ENCODE assay signal across 11 cellular contexts in the genomic region with DNA sequence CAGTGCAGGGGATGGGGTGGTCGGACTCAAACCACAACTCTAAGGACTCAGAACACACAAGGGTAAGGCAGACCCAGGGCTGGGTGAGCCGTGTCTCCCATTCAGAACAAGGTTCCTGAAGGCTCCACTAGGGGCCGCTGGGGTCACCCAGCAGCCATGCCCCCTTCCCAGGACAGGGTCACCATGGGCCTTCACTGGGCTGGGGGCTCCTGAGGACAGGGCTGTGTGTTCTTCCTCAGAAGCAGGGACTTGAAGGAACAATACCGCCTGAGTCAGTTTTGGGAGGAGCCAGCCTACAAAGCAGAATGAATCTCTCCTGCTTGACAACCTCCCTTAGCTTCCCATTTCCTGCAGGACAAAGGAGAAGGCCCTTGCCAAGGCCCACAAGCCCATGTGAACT. TPM values are rescaled to one million over a fixed set of nuclear protein-coding genes. Genes with fewer than 3 reads are reported as not detected.
A peak's percentile ranks its signal among the peaks of the same experiment; 100 is the strongest.
DNase-seq lines count a peak whose midpoint lies in the region; ATAC-seq and TF ChIP-seq lines count a peak whose summit lies in the region.
"Had no signal": no experiment of that assay in that cellular context is flagged by ENCODE, and none has a peak within 500 bp of the region (broad histone marks: within the 10 kb centered on the region; RNA-seq: fewer than 3 reads in every experiment).

No MANE protein-coding gene starts in this region.

- no peaks in the 10 kb centered on the region for H3K9me2 ChIP-seq in MM.1S (replicated peaks; ENCODE audit: insufficient read depth, low read length)

- no peaks in the 10 kb centered on the region for H3K79me2 ChIP-seq in MM.1S (ENCODE audit: low read length)
- H3K79me2 ChIP-seq in parathyroid adenoma: no peaks in the 10 kb centered on the region

- H3K9me3 Mint-ChIP-seq in effector memory CD8-positive, alpha-beta T cell: no peaks in the 10 kb centered on the region
- H3K9me3 Mint-ChIP-seq: naive B cell had no signal

- no peaks in the 10 kb centered on the region for H3K4me1 ChIP-seq in MM.1S (ENCODE audit: low read length)
- no peaks in the 10 kb centered on the region for H3K4me1 ChIP-seq in parathyroid adenoma

- H3K4me1 Mint-ChIP-seq in effector memory CD8-positive, alpha-beta T cell (ENCODE audit: low read depth in 2 of 2): peaks cover 0 to 18% of the 10 kb centered on the region in 2 donors

- H2AFZ ChIP-seq in MM.1S (ENCODE audit: low read length): no peak overlapping the region
- H2AFZ ChIP-seq in parathyroid adenoma: no peak overlapping the region

- no peaks in the 10 kb centered on the region for H3K9me3 ChIP-seq in MM.1S (replicated peaks; ENCODE audit: insufficient read depth, low read length)
- no peaks in the 10 kb centered on the region for H3K9me3 ChIP-seq in parathyroid adenoma (ENCODE audit: control insufficient read depth, low read length)

- H3K27ac Mint-ChIP-seq in effector memory CD8-positive, alpha-beta T cell: no peak overlapping the region
- H3K27ac Mint-ChIP-seq: naive B cell had no signal

- no peaks in the 10 kb centered on the region for H4K20me1 ChIP-seq in MM.1S (ENCODE audit: insufficient read depth, low read length)

- H3K27ac ChIP-seq in MM.1S (ENCODE audit: low read length) (no peak overlapping the region), parathyroid adenoma (no peak overlapping the region)

- peaks cover 0 to 27% of the 10 kb centered on the region in 2 donors for H3K27me3 Mint-ChIP-seq in effector memory CD8-positive, alpha-beta T cell

- H3K4me3 Mint-ChIP-seq in effector memory CD8-positive, alpha-beta T cell: no peak overlapping the region
- H3K4me3 Mint-ChIP-seq: naive B cell had no signal

- DNase-seq in DMS53 (lab: John Stamatoyannopoulos, UW) (peak; percentile 38), DMS53 treated with DMSO at 0.1 percent for 48 hours (lab: John Stamatoyannopoulos, UW; ENCODE audit: unreplicated experiment) (no peak), MM.1S (no peak), posterior vena cava (ENCODE audit: low spot score) (no peak), SKM-1 treated with dmso at 0.1 percent for 144 hours (lab: John Stamatoyannopoulos, UW; ENCODE audit: unreplicated experiment) (no peak)
- no peak for DNase-seq in effector memory CD8-positive, alpha-beta T cell
- DNase-seq: activated CD8-positive, alpha-beta memory T cell treated with anti-CD3 and anti-CD28 coated beads for 24 hours; effector memory CD4-positive, alpha-beta T cell; naive B cell had no signal

- H3K36me3 ChIP-seq in MM.1S (replicated peaks; ENCODE audit: insufficient read depth, low read length) (no peaks in the 10 kb centered on the region), parathyroid adenoma (ENCODE audit: control insufficient read depth, insufficient read depth, low read length) (no peaks in the 10 kb centered on the region)

- H3K36me3 Mint-ChIP-seq in effector memory CD8-positive, alpha-beta T cell (ENCODE audit: insufficient read depth): no peaks in the 10 kb centered on the region
- H3K36me3 Mint-ChIP-seq: naive B cell had no signal

- H3K4me3 ChIP-seq in MM.1S (ENCODE audit: low read length) (no peak overlapping the region), parathyroid adenoma (ENCODE audit: low read depth, low read length) (no peak overlapping the region)

- H3K4me2 ChIP-seq in MM.1S (ENCODE audit: low read depth, low read length) (no peak overlapping the region), parathyroid adenoma (ENCODE audit: low read length) (no peak overlapping the region)

- ATAC-seq in effector memory CD8-positive, alpha-beta T cell (replicated peaks): peak; percentile 40
- ATAC-seq in HG02973 (IDR thresholded peaks at IDR 0.05; ENCODE audit: unreplicated experiment): no peak

- peak; percentile 42 for TF ChIP-seq CTCF in MM.1S (IDR thresholded peaks at IDR 0.05; ENCODE audit: low read length)
- TF ChIP-seq CTCF in parathyroid adenoma (IDR thresholded peaks at IDR 0.05): peak; percentile 9

- intact Hi-C loops in posterior vena cava (cut with DNase I): no loop called here

- H3K27me3 ChIP-seq in MM.1S (replicated peaks; ENCODE audit: insufficient read depth, low read length): no peaks in the 10 kb centered on the region
- H3K27me3 ChIP-seq in parathyroid adenoma (ENCODE audit: control insufficient read depth, insufficient read depth, low read length): no peaks in the 10 kb centered on the region

- H3K9ac ChIP-seq in MM.1S (ENCODE audit: low read length) (no peak overlapping the region), parathyroid adenoma (no peak overlapping the region)

- H3F3A ChIP-seq in MM.1S (ENCODE audit: insufficient read depth, low read length): no peaks in the 10 kb centered on the region

RNA-seq across cellular contexts. Expression of a gene that starts 15.4 kb away (rescaled TPM):
- total RNA-seq in posterior vena cava: 10 to 100 TPM in 1 of 2 donors, 1 to 10 TPM in 1; 8.2 to 11.2 TPM

RNA-seq across cellular contexts. Expression of a gene that starts 41.4 kb away (rescaled TPM):
- total RNA-seq in posterior vena cava: 10 to 100 TPM; 33.5 to 44.8 TPM
